ENCODE assay signal across 8 cellular contexts in the genomic region with DNA sequence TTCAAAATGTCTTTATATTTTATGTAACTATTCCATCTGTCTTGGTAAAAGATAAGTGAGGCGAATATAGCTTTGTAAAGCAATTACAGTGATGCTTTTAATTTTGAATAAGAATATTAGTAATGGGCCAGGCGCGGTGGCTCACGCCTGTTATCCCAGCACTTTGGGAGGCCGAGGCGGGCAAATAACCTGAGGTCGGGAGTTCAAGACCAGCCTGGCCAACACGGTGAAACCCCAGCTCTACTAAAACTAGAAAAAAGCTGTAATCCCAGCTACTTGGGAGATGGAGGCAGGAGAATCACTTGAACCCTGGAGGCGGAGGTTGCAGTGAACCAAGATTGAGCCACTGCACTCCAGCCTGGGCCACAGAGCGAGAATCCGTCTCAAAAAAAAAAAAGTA. TPM values are rescaled to one million over a fixed set of nuclear protein-coding genes. Genes with fewer than 3 reads are reported as not detected.
A peak's percentile ranks its signal among the peaks of the same experiment; 100 is the strongest.
DNase-seq lines count a peak whose midpoint lies in the region; FAIRE-seq and TF ChIP-seq lines count a peak whose summit lies in the region.
"Not testable (repeated sequence)": the region's sequence is repeated elsewhere in the genome, so short reads cannot be mapped to it uniquely, and the experiment has no call there.

No MANE protein-coding gene starts in this region.

- not testable (repeated sequence) for H3K36me3 Mint-ChIP-seq in CD14-positive monocyte; T-helper 2 cell treated with Interferon-gamma antibody and Interleukin-4, amounts not matched to agents 5 μg/mL and 100 μg/mL, for 36 hours (ENCODE audit: low read depth); astrocyte (ENCODE audit: low read depth, unreplicated experiment)

- not testable (repeated sequence) for H2AFZ ChIP-seq in astrocyte (ENCODE audit: low read depth, low read length)
- H2AFZ ChIP-seq in osteoblast (ENCODE audit: low read length), result peak overlapping the region; percentile 35

- not testable (repeated sequence) for H3K27me3 Mint-ChIP-seq in CD14-positive monocyte (ENCODE audit: low read depth in 3 of 3); T-helper 2 cell treated with Interferon-gamma antibody and Interleukin-4, amounts not matched to agents 5 μg/mL and 100 μg/mL, for 36 hours (ENCODE audit: low read depth); astrocyte (ENCODE audit: low read depth, unreplicated experiment)

- not testable (repeated sequence) for DNase-seq in CD14-positive monocyte (ENCODE audit: low spot score); T-helper 2 cell treated with Interferon-gamma antibody and Interleukin-4, amounts not matched to agents 5 μg/mL and 100 μg/mL, for 36 hours (ENCODE audit: low spot score); astrocyte (ENCODE audit: low read depth); epithelial cell of proximal tubule (ENCODE audit: low read depth); kidney epithelial cell (ENCODE audit: low read depth); osteoblast (ENCODE audit: insufficient read length, low spot score, missing footprints)

- H3K9ac ChIP-seq in HUES64 (ENCODE audit: low read depth, low read length), result not testable (repeated sequence)
- H3K9ac ChIP-seq in astrocyte (ENCODE audit: low read length), result peak overlapping the region; percentile 83

- H3K4me3 ChIP-seq in HUES64 (ENCODE audit: low read length), result peak overlapping the region; percentile 68
- H3K4me3 ChIP-seq in astrocyte (ENCODE audit: insufficient read depth, low read depth, low read length), result peak overlapping the region; percentile 78
- H3K4me3 ChIP-seq in epithelial cell of proximal tubule (ENCODE audit: low read depth, low read length), result peak overlapping the region; percentile 70
- peak overlapping the region; percentile 71 for H3K4me3 ChIP-seq in kidney epithelial cell (ENCODE audit: low read depth, low read length)
- H3K4me3 ChIP-seq in osteoblast (ENCODE audit: insufficient read depth, low read length), result peak overlapping the region; percentile 80
- peak overlapping the region; percentile 82 for H3K4me3 ChIP-seq in thymus (ENCODE audit: low read length)

- 93% methylated on average over 11 of the region's 11 CpGs for whole genome bisulfite sequencing in HUES64
- 92% methylated on average over 11 of the region's 11 CpGs for WGBS in thymus

- not testable (repeated sequence) for H4K20me1 ChIP-seq in astrocyte (ENCODE audit: insufficient read depth, low read length); osteoblast (ENCODE audit: insufficient read depth, low read length)

- H3K36me3 ChIP-seq in HUES64 (ENCODE audit: insufficient read depth, low read length); astrocyte (ENCODE audit: insufficient read depth, low read length); kidney epithelial cell (ENCODE audit: control insufficient read depth, insufficient read depth, low read length); osteoblast (ENCODE audit: insufficient read depth, low read length); thymus (ENCODE audit: control insufficient read depth, insufficient read depth): not testable (repeated sequence)

- H3K4me2 ChIP-seq in astrocyte (ENCODE audit: low read length), result peak overlapping the region; percentile 96
- H3K4me2 ChIP-seq in osteoblast (ENCODE audit: insufficient read depth, low read length), result peak overlapping the region; percentile 90

- not testable (repeated sequence) for H3K9me3 Mint-ChIP-seq in CD14-positive monocyte; T-helper 2 cell treated with Interferon-gamma antibody and Interleukin-4, amounts not matched to agents 5 μg/mL and 100 μg/mL, for 36 hours; astrocyte (ENCODE audit: unreplicated experiment)

- H3K4me3 Mint-ChIP-seq in CD14-positive monocyte (peak overlapping the region in 1 of 2 donors; percentile 96), astrocyte (ENCODE audit: unreplicated experiment) (peak overlapping the region; percentile 93)
- peak overlapping the region; percentile 92 for H3K4me3 Mint-ChIP-seq in T-helper 2 cell treated with Interferon-gamma antibody and Interleukin-4, amounts not matched to agents 5 μg/mL and 100 μg/mL, for 36 hours

- not testable (repeated sequence) for H3K27me3 ChIP-seq in HUES64 (ENCODE audit: insufficient read depth, low read length); astrocyte (ENCODE audit: insufficient read depth, low read length); kidney epithelial cell (ENCODE audit: control insufficient read depth, insufficient read depth, low read length); osteoblast (ENCODE audit: insufficient read depth, low read length); thymus (ENCODE audit: control insufficient read depth, insufficient read depth)

- TF ChIP-seq CTCF in CD14-positive monocyte (IDR thresholded peaks at IDR 0.05); astrocyte (IDR thresholded peaks at IDR 0.05; ENCODE audit: insufficient read depth, low read depth, low read length); epithelial cell of proximal tubule (conservative IDR thresholded peaks at IDR 0.05; ENCODE audit: low read depth, low read length); kidney epithelial cell (IDR thresholded peaks at IDR 0.05; ENCODE audit: insufficient read depth, low read length, poor library complexity, severe bottlenecking); osteoblast (IDR thresholded peaks at IDR 0.05; ENCODE audit: extremely low read depth, low read depth, low read length): not testable (repeated sequence)

- H3K27ac Mint-ChIP-seq in CD14-positive monocyte, result peak overlapping the region in 5 of 7 donors; percentile 6 to 97 (median 46)
- peak overlapping the region; percentile 49 for H3K27ac Mint-ChIP-seq in T-helper 2 cell treated with Interferon-gamma antibody and Interleukin-4, amounts not matched to agents 5 μg/mL and 100 μg/mL, for 36 hours
- not testable (repeated sequence) for H3K27ac Mint-ChIP-seq in astrocyte (ENCODE audit: unreplicated experiment)

- intact Hi-C loops in CD14-positive monocyte (cut with micrococcal nuclease), result loop anchor here (5.0 to 10.0 kb wide), 2 partner anchors 65 to 68 kb away; partner anchors contain the start of gene RAB21 (in 2 of the 2)

- FAIRE-seq in astrocyte (lab: Jason Lieb, UNC), result not testable (repeated sequence)

- not testable (repeated sequence) for H3K4me1 ChIP-seq in HUES64 (ENCODE audit: insufficient read depth, low read length); astrocyte (ENCODE audit: insufficient read depth, low read length); thymus (ENCODE audit: control insufficient read depth, insufficient read depth, low read length)
- peaks cover 11% of the 10 kb centered on the region for H3K4me1 ChIP-seq in osteoblast (ENCODE audit: insufficient read depth, low read length)

- not testable (repeated sequence) for H3K27ac ChIP-seq in HUES64 (ENCODE audit: low read depth, low read length); astrocyte (ENCODE audit: low read depth, low read length); thymus (ENCODE audit: low read depth)
- peak overlapping the region; percentile 66 for H3K27ac ChIP-seq in osteoblast (ENCODE audit: low read depth, low read length)

- peaks cover 15% of the 10 kb centered on the region for H3K79me2 ChIP-seq in astrocyte (ENCODE audit: insufficient read depth, low read length)
- peaks cover 11% of the 10 kb centered on the region for H3K79me2 ChIP-seq in osteoblast (ENCODE audit: insufficient read depth, low read length)

- H3K9me3 ChIP-seq in HUES64 (ENCODE audit: insufficient read depth, low read depth, low read length); astrocyte (ENCODE audit: insufficient read depth, low read depth, low read length); osteoblast (ENCODE audit: low read depth, low read length); thymus (ENCODE audit: control insufficient read depth): not testable (repeated sequence)

- peaks cover 24% of the 10 kb centered on the region for H3K4me1 Mint-ChIP-seq in CD14-positive monocyte
- H3K4me1 Mint-ChIP-seq in T-helper 2 cell treated with Interferon-gamma antibody and Interleukin-4, amounts not matched to agents 5 μg/mL and 100 μg/mL, for 36 hours (ENCODE audit: low read depth), result peaks cover 24% of the 10 kb centered on the region
- H3K4me1 Mint-ChIP-seq in astrocyte (ENCODE audit: low read depth, unreplicated experiment), result not testable (repeated sequence)

RNA-seq across cellular contexts. Expression of gene TMEM19, which starts 1.3 kb away (rescaled TPM):
- polyA plus RNA-seq in CD14-positive monocyte (10 to 100 TPM; 25.4 to 39.7 TPM), thymus (12.1 TPM)
- polyA plus RNA-seq in HUES64 (2013, experiment 1 of 2), result 14.5 TPM
- 10.1 TPM for polyA plus RNA-seq in HUES64 (2013, experiment 2 of 2)
- total RNA-seq in astrocyte (22.6 and 25.8 TPM in 2 replicates), epithelial cell of proximal tubule (18.1 and 27.8 TPM in 2 replicates), kidney epithelial cell (13.1 and 15.1 TPM in 2 replicates), osteoblast (29.2 and 31.1 TPM in 2 replicates)

RNA-seq across cellular contexts. Expression of gene THAP2, which starts 23.1 kb away (rescaled TPM):
- polyA plus RNA-seq in CD14-positive monocyte (1 to 10 TPM; 3.5 to 4.3 TPM), thymus (6.1 TPM)
- 5.0 TPM for polyA plus RNA-seq in HUES64 (2013, experiment 1 of 2)
- polyA plus RNA-seq in HUES64 (2013, experiment 2 of 2), result 7.8 TPM
- total RNA-seq in astrocyte (6.0 and 6.3 TPM in 2 replicates), epithelial cell of proximal tubule (1.4 and 3.9 TPM in 2 replicates), kidney epithelial cell (4.1 and 6.1 TPM in 2 replicates), osteoblast (3.3 and 3.8 TPM in 2 replicates)

RNA-seq across cellular contexts. Expression of gene ZFC3H1, which starts 23.5 kb away (rescaled TPM):
- polyA plus RNA-seq in CD14-positive monocyte, result 10 to 100 TPM; 12.5 to 16.3 TPM
- polyA plus RNA-seq in HUES64 (2013, experiment 1 of 2), result 11.0 TPM
- polyA plus RNA-seq in HUES64 (2013, experiment 2 of 2), result 13.0 TPM
- total RNA-seq in astrocyte, result 50.9 and 51.7 TPM in 2 replicates
- total RNA-seq in epithelial cell of proximal tubule, result 11.1 and 42.0 TPM in 2 replicates
- total RNA-seq in kidney epithelial cell, result 22.3 and 25.2 TPM in 2 replicates
- 33.3 and 36.6 TPM in 2 replicates for total RNA-seq in osteoblast
- polyA plus RNA-seq in thymus, result 41.8 TPM
